8 cellular contexts compared by ENCODE assay signal in genomic region chr16:23423496-23424049, GRCh38. TPM values are rescaled to one million over a fixed set of nuclear protein-coding genes. Genes with fewer than 3 reads are reported as not detected.
DNase-seq lines count a peak whose midpoint lies in the region; ATAC-seq and TF ChIP-seq lines count a peak whose summit lies in the region.

No MANE protein-coding gene starts in this region.

- H3K36me3 ChIP-seq in rectal smooth muscle tissue (ENCODE audit: control insufficient read depth, insufficient read depth, low read length) = no peaks in the 10 kb centered on the region

- peaks cover 15% of the 10 kb centered on the region for H3K4me1 ChIP-seq in rectal smooth muscle tissue (ENCODE audit: control insufficient read depth, insufficient read depth, low read length)

- TF ChIP-seq CTCF in fibroblast of the aortic adventitia (IDR thresholded peaks at IDR 0.05; ENCODE audit: insufficient read depth, low read length) = no peak

- ATAC-seq in HG02870 (IDR thresholded peaks at IDR 0.05; ENCODE audit: unreplicated experiment) (no peak), GM18861 (IDR thresholded peaks at IDR 0.05; ENCODE audit: unreplicated experiment) (no peak)

- peak overlapping the region; percentile 95 for H3K27ac ChIP-seq in rectal smooth muscle tissue (ENCODE audit: low read depth, low read length)

- H3K4me3 ChIP-seq in fibroblast of the aortic adventitia (ENCODE audit: low read depth, low read length) (no peak overlapping the region), rectal smooth muscle tissue (ENCODE audit: low read length) (no peak overlapping the region)

- H3K9ac ChIP-seq in rectal smooth muscle tissue (ENCODE audit: low read length) = no peak overlapping the region

- no peaks in the 10 kb centered on the region for H3K27me3 ChIP-seq in rectal smooth muscle tissue (ENCODE audit: control insufficient read depth, insufficient read depth, low read length)

- DNase-seq in DMS53 treated with DMSO at 0.1 percent for 48 hours (lab: John Stamatoyannopoulos, UW; ENCODE audit: unreplicated experiment) (peak; percentile 50), fibroblast of the aortic adventitia (ENCODE audit: low read depth) (peak; percentile 95), NCI-H2227 (lab: John Stamatoyannopoulos, UW; ENCODE audit: unreplicated experiment) (no peak), globus pallidus (ENCODE audit: low spot score) (no peak)

TF ChIP-seq in PFSK-1, 5 proteins besides CTCF, POLR2A, EP300 and RAD21:
- no peak for TF ChIP-seq POLR2AphosphoS5 (IDR thresholded peaks at IDR 0.05; ENCODE audit: low read depth, low read length)
- no peak for TF ChIP-seq TAF1 (IDR thresholded peaks at IDR 0.05; ENCODE audit: borderline replicate concordance, insufficient read depth, low read length)
- peak; percentile 33 for TF ChIP-seq FOXP2 (optimal IDR thresholded peaks at IDR 0.05; ENCODE audit: borderline replicate concordance, extremely low read depth, extremely low read length, insufficient read depth)
- no peak for TF ChIP-seq SIN3A (IDR thresholded peaks at IDR 0.05; ENCODE audit: borderline replicate concordance, insufficient read depth, low read length)
- TF ChIP-seq REST (IDR thresholded peaks at IDR 0.05; ENCODE audit: insufficient read depth in 1 of 2, low read depth in 2 of 2, low read length in 2 of 2) = 0 out of 4 replicates have a peak, but pooled peaks of 1 of the 2 experiments have one; percentile 54

RNA-seq across cellular contexts. Expression of gene COG7, which starts 29.4 kb away (rescaled TPM):
- 15.1 TPM for polyA plus RNA-seq in PFSK-1 (2012; ENCODE audit: insufficient read length, low read depth)
- 10.2 and 18.9 TPM in 2 replicates for total RNA-seq in fibroblast of the aortic adventitia (ENCODE audit: low replicate concordance)

Comparison
In these comparisons a context has a peak if more than half of its experiments do, and no peak if none do; other contexts are left out.
1. DNase-seq: peak in DMS53 treated with DMSO at 0.1 percent for 48 hours (single experiment) and fibroblast of the aortic adventitia (single experiment); none in NCI-H2227 (single experiment) and globus pallidus (single experiment).